21 cellular contexts compared by ENCODE assay signal in genomic region chr1:97082160-97082848, GRCh38.
"Had no signal": no experiment of that assay in that cellular context is flagged by ENCODE, and none has a peak within 500 bp of the region (broad histone marks: within the 10 kb centered on the region; RNA-seq: fewer than 3 reads in every experiment).

No MANE protein-coding gene starts in this region.

- H3K4me1 ChIP-seq: right lobe of liver, tibial artery had no signal

- H3K27ac ChIP-seq: coronary artery, neural progenitor cell, right lobe of liver, skin epidermis, tibial artery, VCaP had no signal

- H3K4me3 ChIP-seq: coronary artery, lung, neural progenitor cell, right lobe of liver, skin epidermis, tibial artery had no signal

- H3K27me3 ChIP-seq: neural progenitor cell, right lobe of liver, tibial artery had no signal

- H3K9ac ChIP-seq: neural progenitor cell had no signal

- ATAC-seq: activated CD4-positive, CD25-positive, alpha-beta regulatory T cell treated with anti-CD3 and anti-CD28 coated beads, Interleukin-2, amount 50 U/mL, for 24 hours; activated CD8-positive, alpha-beta memory T cell treated with anti-CD3 and anti-CD28 coated beads, Interleukin-2, amount 10 ng/mL, durations not matched to agents 7 days and 5 days; left lobe of liver; naive thymus-derived CD4-positive, alpha-beta T cell; right lobe of liver; stimulated activated naive CD8-positive, alpha-beta T cell treated with anti-CD3 and anti-CD28 coated beads, Interleukin-15, amount 100 ng/mL, for 72 hours had no signal

- DNase-seq: activated CD4-positive, alpha-beta memory T cell treated with anti-CD3 and anti-CD28 coated beads, Interleukin-2, amount 10 ng/mL, durations not matched to agents 7 days and 5 days; activated CD4-positive, alpha-beta T cell treated with anti-CD3 and anti-CD28 coated beads, Interleukin-2, amount 10 ng/mL, durations not matched to agents 24 days and 14 days; activated CD8-positive, alpha-beta memory T cell treated with anti-CD3 and anti-CD28 coated beads, Interleukin-2, amount 10 ng/mL, durations not matched to agents 7 days and 5 days; activated gamma-delta T cell treated with Interleukin-2 at 50 U/mL for 16 hours; activated T-cell treated with anti-CD3 and anti-CD28 coated beads for 4 hours; cerebellar nuclear complex; endodermal cell; foreskin fibroblast; naive thymus-derived CD4-positive, alpha-beta T cell; posterior cingulate gyrus; right lobe of liver; stimulated activated CD4-positive, alpha-beta T cell treated with anti-CD3 and anti-CD28 coated beads, Interleukin-1b, Interleukin-23, amount 100 ng/mL, for 48 hours; stimulated activated naive CD8-positive, alpha-beta T cell treated with anti-CD3 and anti-CD28 coated beads, Interleukin-15, amount 100 ng/mL, for 72 hours; tibial artery had no signal

- H3K36me3 ChIP-seq: neural progenitor cell, right lobe of liver, tibial artery had no signal

- H3K9me3 ChIP-seq: right lobe of liver, tibial artery had no signal

- H3K4me2 ChIP-seq: neural progenitor cell had no signal
